In the genomic region with DNA sequence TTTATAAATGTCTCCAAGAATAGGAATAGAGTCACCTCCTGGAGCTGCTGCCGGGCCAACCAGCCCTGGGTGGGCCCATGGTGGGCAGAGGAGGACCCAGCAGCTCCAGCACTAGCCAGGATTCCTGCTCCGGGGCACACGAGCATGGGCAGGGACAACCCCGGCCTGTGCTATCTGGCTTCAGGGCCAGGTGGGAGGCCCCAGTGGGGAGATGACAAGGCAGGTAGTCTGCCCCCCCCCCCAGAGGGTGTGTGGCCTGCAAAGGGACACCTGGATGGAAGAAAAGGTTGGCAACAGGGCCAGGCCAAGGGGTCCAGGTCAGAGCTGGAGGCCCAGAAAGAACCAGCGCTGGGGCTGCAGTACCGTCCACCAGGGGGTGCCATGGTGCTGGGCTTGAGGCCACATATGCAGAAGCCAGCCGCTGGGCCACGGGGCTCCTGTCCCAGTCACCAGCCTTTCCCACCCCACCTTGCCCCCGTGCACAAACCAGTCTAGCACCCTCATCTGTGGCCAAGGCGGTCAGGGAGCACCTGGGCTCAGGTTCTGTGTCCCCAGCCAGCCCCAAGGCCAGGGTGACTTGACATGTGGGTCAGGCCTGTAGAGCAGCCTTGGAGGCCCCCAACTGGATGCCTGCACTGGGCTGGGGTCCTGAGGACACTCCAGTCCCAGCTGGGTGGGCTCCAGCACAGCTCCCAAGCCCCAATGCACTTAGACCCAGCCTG, we compare ENCODE assay signal across 8 cellular contexts. TPM values are rescaled to one million over a fixed set of nuclear protein-coding genes. Genes with fewer than 3 reads are reported as not detected.
DNase-seq lines count a peak whose midpoint lies in the region; ATAC-seq and TF ChIP-seq lines count a peak whose summit lies in the region.

No MANE protein-coding gene starts in this region.

- H3K27me3 Mint-ChIP-seq in CD14-positive monocyte (ENCODE audit: low read depth in 3 of 3), result peaks cover 0 to 2% (median 0%) of the 10 kb centered on the region in 3 donors

- H3K27ac ChIP-seq in foreskin keratinocyte, result no peak overlapping the region
- H3K27ac ChIP-seq in subcutaneous abdominal adipose tissue (ENCODE audit: low read depth, low read length), result peak overlapping the region; percentile 88

- peak; percentile 51 for ATAC-seq in HG03175 (IDR thresholded peaks at IDR 0.05; ENCODE audit: unreplicated experiment)
- peak; percentile 66 for ATAC-seq in foreskin keratinocyte
- no peak for ATAC-seq in GM19035 (IDR thresholded peaks at IDR 0.05; ENCODE audit: unreplicated experiment)

- peak overlapping the region in 2 of 5 donors; percentile 28 to 31 for H3K4me3 ChIP-seq in subcutaneous abdominal adipose tissue (ENCODE audit: low read depth in 1 of 5, low read length in 5 of 5)

- peak overlapping the region in 2 of 7 donors; percentile 65 to 91 for H3K27ac Mint-ChIP-seq in CD14-positive monocyte

- peak; percentile 80 for DNase-seq in CD14-positive monocyte (ENCODE audit: low spot score)
- peak; percentile 73 for DNase-seq in RPMI8226
- DNase-seq in activated gamma-delta T cell (lab: John Stamatoyannopoulos, UW), result peak; percentile 43
- peak in 1 of 2 donors; percentile 27 for DNase-seq in foreskin keratinocyte
- peak in 51 of 56 donors; percentile 23 to 88 (median 59) for DNase-seq in nucleus accumbens (lab: John Stamatoyannopoulos, UW)

- H3K36me3 ChIP-seq in subcutaneous abdominal adipose tissue (ENCODE audit: control insufficient read depth in 5 of 5, insufficient read depth in 5 of 5, low read length in 5 of 5), result no peaks in the 10 kb centered on the region

- H3K9me3 ChIP-seq in subcutaneous abdominal adipose tissue (ENCODE audit: control insufficient read depth in 5 of 5, low read length in 5 of 5), result no peaks in the 10 kb centered on the region

- TF ChIP-seq CTCF in CD14-positive monocyte (IDR thresholded peaks at IDR 0.05) (peak; percentile 90), foreskin keratinocyte (conservative IDR thresholded peaks at IDR 0.05) (peak; percentile 84)

- H3K9ac ChIP-seq in subcutaneous abdominal adipose tissue (ENCODE audit: low read length in 5 of 5), result peak overlapping the region in 1 of 5 donors; percentile 26

- H3K27me3 ChIP-seq in foreskin keratinocyte (no peaks in the 10 kb centered on the region), subcutaneous abdominal adipose tissue (ENCODE audit: control insufficient read depth in 5 of 5, insufficient read depth in 4 of 5, low read length in 5 of 5) (peaks cover 0 to 4% (median 0%) of the 10 kb centered on the region in 5 donors)

- H3K36me3 Mint-ChIP-seq in CD14-positive monocyte, result peaks cover 8 to 18% of the 10 kb centered on the region in 2 donors

- H3K4me3 Mint-ChIP-seq in CD14-positive monocyte, result peak overlapping the region; percentile 68 to 96

- H3K4me1 ChIP-seq in foreskin keratinocyte, result no peaks in the 10 kb centered on the region
- H3K4me1 ChIP-seq in subcutaneous abdominal adipose tissue (ENCODE audit: control insufficient read depth in 5 of 5, insufficient read depth in 5 of 5, low read length in 5 of 5), result peaks cover 8 to 48% (median 37%) of the 10 kb centered on the region in 5 donors

- peaks cover 56% of the 10 kb centered on the region for H3K4me1 Mint-ChIP-seq in CD14-positive monocyte

- intact Hi-C loops in CD14-positive monocyte (cut with micrococcal nuclease), result loop anchor here (2.0 to 10.0 kb wide), 2 partner anchors 114 to 580 kb away; partner anchors contain the start of gene CDKN1C (in 1 of the 2)

- H3K9me3 Mint-ChIP-seq in CD14-positive monocyte, result no peaks in the 10 kb centered on the region

RNA-seq across cellular contexts. Expression of gene TSPAN32, which starts 3.5 kb away (rescaled TPM):
- 10 to 100 TPM; 34.8 to 82.5 TPM for polyA plus RNA-seq in CD14-positive monocyte
- not detected in 2 replicates for total RNA-seq in foreskin keratinocyte
- polyA plus RNA-seq in foreskin keratinocyte, result not detected in 2 replicates

RNA-seq across cellular contexts. Expression of gene C11orf21, which starts 3.6 kb away (rescaled TPM):
- 10 to 100 TPM; 10.8 to 13.1 TPM for polyA plus RNA-seq in CD14-positive monocyte
- total RNA-seq in foreskin keratinocyte, result not detected in 2 replicates
- not detected in 2 replicates for polyA plus RNA-seq in foreskin keratinocyte

RNA-seq across cellular contexts. Expression of gene ASCL2, which starts 34.9 kb away (rescaled TPM):
- polyA plus RNA-seq in CD14-positive monocyte (10 to 100 TPM in 1 of 2 donors, 1 to 10 TPM in 1; 8.3 to 11.4 TPM), foreskin keratinocyte (0.08 and 0.12 TPM in 2 replicates)
- total RNA-seq in foreskin keratinocyte, result 0.21 TPM in 1 of 2 replicates, not detected in the other

Comparison
In these comparisons a context has a peak if more than half of its experiments do, and no peak if none do; other contexts are left out.
1. RNA of gene TSPAN32, which starts 3.5 kb away (polyA plus RNA-seq): 34.8 to 82.5 TPM in CD14-positive monocyte; not detected in foreskin keratinocyte; every median in the first group is over 10 times any median in the second.
2. RNA of gene C11orf21, which starts 3.6 kb away (polyA plus RNA-seq): 10.8 to 13.1 TPM in CD14-positive monocyte; not detected in foreskin keratinocyte; every median in the first group is over 10 times any median in the second.